13 cellular contexts compared by ENCODE assay signal in the genomic region with DNA sequence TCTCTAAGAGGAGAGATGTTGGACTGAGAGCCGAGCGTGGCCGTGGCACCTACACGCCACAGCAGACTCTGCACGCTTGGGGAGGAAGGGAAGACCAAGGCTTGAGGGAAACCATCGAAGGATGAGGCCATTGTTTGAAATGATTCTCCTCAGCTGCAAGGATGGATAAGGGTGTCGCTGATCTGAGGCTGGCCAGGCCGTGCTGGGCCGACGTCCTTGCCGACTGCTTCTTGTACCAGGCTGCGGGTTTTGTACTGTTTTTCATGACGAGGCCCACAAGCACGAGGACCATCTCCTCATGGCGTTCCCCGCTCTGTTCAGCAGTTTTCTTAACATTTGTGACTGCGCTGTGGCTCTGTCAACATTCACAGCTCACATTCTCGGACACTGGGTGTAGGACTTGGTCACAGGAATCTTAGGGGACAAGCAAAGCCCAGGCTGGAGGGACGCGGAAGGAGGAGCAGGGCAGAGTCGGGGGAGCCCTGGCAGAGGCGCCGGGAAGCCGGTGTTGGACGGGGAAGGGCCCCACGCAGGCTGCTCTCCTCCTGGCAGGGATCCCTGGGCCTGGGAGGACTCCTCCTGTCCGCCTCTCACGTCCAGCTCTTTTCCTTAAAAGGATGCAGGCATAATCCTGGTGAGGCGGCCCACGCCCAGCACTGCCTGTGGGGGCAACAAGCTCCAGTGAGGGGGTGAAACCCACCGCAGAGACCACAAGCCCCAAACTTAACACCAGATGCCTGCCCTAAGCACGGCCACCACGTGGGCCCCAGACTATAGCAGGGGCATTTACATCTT.
"Had no signal": no experiment of that assay in that cellular context is flagged by ENCODE, and none has a peak within 500 bp of the region (broad histone marks: within the 10 kb centered on the region; RNA-seq: fewer than 3 reads in every experiment).

No MANE protein-coding gene starts in this region.

- H3K4me1 Mint-ChIP-seq: activated CD4-positive, alpha-beta memory T cell treated with anti-CD3 and anti-CD28 coated beads, Interleukin-2, amount 10 ng/mL, durations not matched to agents 7 days and 5 days; activated naive CD8-positive, alpha-beta T cell treated with anti-CD3 and anti-CD28 coated beads, Interleukin-2, amount 10 ng/mL, durations not matched to agents 7 days and 5 days had no signal

- H3K9me3 ChIP-seq: gastrocnemius medialis, thyroid gland, uterus had no signal

- H3K4me3 ChIP-seq: coronary artery, gastrocnemius medialis, skin epidermis, thyroid gland, uterus had no signal

- H3K4me1 ChIP-seq: gastrocnemius medialis, uterus had no signal

- H3K27ac ChIP-seq: coronary artery, gastrocnemius medialis, skin epidermis, uterus had no signal

- H3K36me3 ChIP-seq: gastrocnemius medialis, thyroid gland, uterus had no signal

- ATAC-seq: gastrocnemius medialis; natural killer cell treated with Interleukin-12 subunit alpha and Interleukin-12 subunit beta and Interleukin-15 and Interleukin-18, amount 100 ng/mL, for 72 hours had no signal

- DNase-seq: activated CD4-positive, alpha-beta memory T cell treated with anti-CD3 and anti-CD28 coated beads, Interleukin-2, amount 10 ng/mL, durations not matched to agents 7 days and 5 days; activated naive CD8-positive, alpha-beta T cell treated with anti-CD3 and anti-CD28 coated beads, Interleukin-2, amount 10 ng/mL, durations not matched to agents 7 days and 5 days; activated T-cell treated with anti-CD3 and anti-CD28 coated beads, Interleukin-2, amount 50 U/mL, for 48 hours; effector CD4-positive, alpha-beta T cell; gastrocnemius medialis; left cardiac atrium; mammary epithelial cell; T-helper 9 cell; thyroid gland; uterus had no signal

- H3K27ac Mint-ChIP-seq: activated CD4-positive, alpha-beta memory T cell treated with anti-CD3 and anti-CD28 coated beads, Interleukin-2, amount 10 ng/mL, durations not matched to agents 7 days and 5 days; activated naive CD8-positive, alpha-beta T cell treated with anti-CD3 and anti-CD28 coated beads, Interleukin-2, amount 10 ng/mL, durations not matched to agents 7 days and 5 days; natural killer cell treated with Interleukin-12 subunit alpha and Interleukin-12 subunit beta and Interleukin-15 and Interleukin-18, amount 100 ng/mL, for 72 hours had no signal

- H3K27me3 ChIP-seq: thyroid gland, uterus had no signal

- H3K4me3 Mint-ChIP-seq: activated CD4-positive, alpha-beta memory T cell treated with anti-CD3 and anti-CD28 coated beads, Interleukin-2, amount 10 ng/mL, durations not matched to agents 7 days and 5 days; activated naive CD8-positive, alpha-beta T cell treated with anti-CD3 and anti-CD28 coated beads, Interleukin-2, amount 10 ng/mL, durations not matched to agents 7 days and 5 days; natural killer cell treated with Interleukin-12 subunit alpha and Interleukin-12 subunit beta and Interleukin-15 and Interleukin-18, amount 100 ng/mL, for 72 hours had no signal

- H3K9me3 Mint-ChIP-seq: activated naive CD8-positive, alpha-beta T cell treated with anti-CD3 and anti-CD28 coated beads, Interleukin-2, amount 10 ng/mL, durations not matched to agents 7 days and 5 days; natural killer cell treated with Interleukin-12 subunit alpha and Interleukin-12 subunit beta and Interleukin-15 and Interleukin-18, amount 100 ng/mL, for 72 hours had no signal

- H3K36me3 Mint-ChIP-seq: activated naive CD8-positive, alpha-beta T cell treated with anti-CD3 and anti-CD28 coated beads, Interleukin-2, amount 10 ng/mL, durations not matched to agents 7 days and 5 days; natural killer cell treated with Interleukin-12 subunit alpha and Interleukin-12 subunit beta and Interleukin-15 and Interleukin-18, amount 100 ng/mL, for 72 hours had no signal
